ENCODE assay signal across 1 cellular context in the genomic region with DNA sequence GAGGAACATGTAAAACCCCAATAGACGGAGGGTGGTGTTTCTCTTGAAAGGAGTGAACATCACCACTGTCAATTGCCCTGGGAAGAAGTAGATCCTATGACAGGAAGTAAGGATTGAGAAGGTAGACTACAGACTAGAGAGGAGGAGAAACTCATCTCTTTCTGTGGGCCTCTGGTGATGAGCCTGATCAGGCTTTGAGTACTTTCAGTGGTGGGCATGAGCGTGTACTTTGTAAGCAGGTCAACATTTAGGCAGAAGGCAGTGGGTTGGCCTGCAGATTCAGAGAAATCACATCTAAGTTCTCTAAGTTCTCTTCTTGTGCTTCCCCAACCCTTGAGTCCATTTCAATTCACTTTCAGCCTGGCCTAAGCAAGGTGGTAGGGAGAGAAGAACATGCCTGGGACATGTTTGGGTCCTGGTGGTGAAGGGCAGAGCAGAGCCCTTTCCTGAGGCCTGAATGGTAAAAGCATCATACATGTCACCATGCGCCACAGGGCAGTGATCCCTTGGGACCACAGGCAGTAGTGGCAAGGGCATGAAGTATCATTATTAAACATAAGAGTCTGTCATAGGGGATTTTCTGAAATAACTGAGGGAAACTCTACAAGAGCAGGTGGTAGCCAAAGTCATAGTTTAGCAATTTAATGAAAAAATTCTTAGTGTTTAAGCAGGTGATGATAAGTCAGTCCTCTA.
TF ChIP-seq lines count a peak whose summit lies in the region.

No MANE protein-coding gene starts in this region.

TF ChIP-seq in GM23338, 12 proteins besides CTCF, POLR2A, EP300 and RAD21 (continued from another document):
- TF ChIP-seq, protein P1, sequence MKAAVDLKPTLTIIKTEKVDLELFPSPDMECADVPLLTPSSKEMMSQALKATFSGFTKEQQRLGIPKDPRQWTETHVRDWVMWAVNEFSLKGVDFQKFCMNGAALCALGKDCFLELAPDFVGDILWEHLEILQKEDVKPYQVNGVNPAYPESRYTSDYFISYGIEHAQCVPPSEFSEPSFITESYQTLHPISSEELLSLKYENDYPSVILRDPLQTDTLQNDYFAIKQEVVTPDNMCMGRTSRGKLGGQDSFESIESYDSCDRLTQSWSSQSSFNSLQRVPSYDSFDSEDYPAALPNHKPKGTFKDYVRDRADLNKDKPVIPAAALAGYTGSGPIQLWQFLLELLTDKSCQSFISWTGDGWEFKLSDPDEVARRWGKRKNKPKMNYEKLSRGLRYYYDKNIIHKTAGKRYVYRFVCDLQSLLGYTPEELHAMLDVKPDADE (IDR thresholded peaks at IDR 0.05), result no peak
- TF ChIP-seq POLR2AphosphoS5 (IDR thresholded peaks at IDR 0.05; ENCODE audit: low read depth), result no peak
- no peak for TF ChIP-seq EZH2 (IDR thresholded peaks at IDR 0.05; ENCODE audit: low read depth, unreplicated experiment)
- TF ChIP-seq, protein P2, sequence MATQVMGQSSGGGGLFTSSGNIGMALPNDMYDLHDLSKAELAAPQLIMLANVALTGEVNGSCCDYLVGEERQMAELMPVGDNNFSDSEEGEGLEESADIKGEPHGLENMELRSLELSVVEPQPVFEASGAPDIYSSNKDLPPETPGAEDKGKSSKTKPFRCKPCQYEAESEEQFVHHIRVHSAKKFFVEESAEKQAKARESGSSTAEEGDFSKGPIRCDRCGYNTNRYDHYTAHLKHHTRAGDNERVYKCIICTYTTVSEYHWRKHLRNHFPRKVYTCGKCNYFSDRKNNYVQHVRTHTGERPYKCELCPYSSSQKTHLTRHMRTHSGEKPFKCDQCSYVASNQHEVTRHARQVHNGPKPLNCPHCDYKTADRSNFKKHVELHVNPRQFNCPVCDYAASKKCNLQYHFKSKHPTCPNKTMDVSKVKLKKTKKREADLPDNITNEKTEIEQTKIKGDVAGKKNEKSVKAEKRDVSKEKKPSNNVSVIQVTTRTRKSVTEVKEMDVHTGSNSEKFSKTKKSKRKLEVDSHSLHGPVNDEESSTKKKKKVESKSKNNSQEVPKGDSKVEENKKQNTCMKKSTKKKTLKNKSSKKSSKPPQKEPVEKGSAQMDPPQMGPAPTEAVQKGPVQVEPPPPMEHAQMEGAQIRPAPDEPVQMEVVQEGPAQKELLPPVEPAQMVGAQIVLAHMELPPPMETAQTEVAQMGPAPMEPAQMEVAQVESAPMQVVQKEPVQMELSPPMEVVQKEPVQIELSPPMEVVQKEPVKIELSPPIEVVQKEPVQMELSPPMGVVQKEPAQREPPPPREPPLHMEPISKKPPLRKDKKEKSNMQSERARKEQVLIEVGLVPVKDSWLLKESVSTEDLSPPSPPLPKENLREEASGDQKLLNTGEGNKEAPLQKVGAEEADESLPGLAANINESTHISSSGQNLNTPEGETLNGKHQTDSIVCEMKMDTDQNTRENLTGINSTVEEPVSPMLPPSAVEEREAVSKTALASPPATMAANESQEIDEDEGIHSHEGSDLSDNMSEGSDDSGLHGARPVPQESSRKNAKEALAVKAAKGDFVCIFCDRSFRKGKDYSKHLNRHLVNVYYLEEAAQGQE (IDR thresholded peaks at IDR 0.05; ENCODE audit: unreplicated experiment), result no peak
- no peak for TF ChIP-seq JUNB (IDR thresholded peaks at IDR 0.05; ENCODE audit: unreplicated experiment)
- no peak for TF ChIP-seq CREB1 (CRISPR knock-in tag; IDR thresholded peaks at IDR 0.05; ENCODE audit: low read depth)
